ENCODE assay signal across 8 cellular contexts in genomic region chr13:27250833-27251165, GRCh38. TPM values are rescaled to one million over a fixed set of nuclear protein-coding genes. Genes with fewer than 3 reads are reported as not detected.
A peak's percentile ranks its signal among the peaks of the same experiment; 100 is the strongest.
DNase-seq lines count a peak whose midpoint lies in the region; ATAC-seq and TF ChIP-seq lines count a peak whose summit lies in the region.

No MANE protein-coding gene starts in this region.

- ATAC-seq in GM18511 (IDR thresholded peaks at IDR 0.05; ENCODE audit: unreplicated experiment) (peak; percentile 15), HG03175 (IDR thresholded peaks at IDR 0.05; ENCODE audit: unreplicated experiment) (peak; percentile 9), naive B cell (ENCODE audit: low read depth in 2 of 2) (peak; percentile 18 to 32), GM21786 (IDR thresholded peaks at IDR 0.05; ENCODE audit: unreplicated experiment) (no peak)

- peak overlapping the region; percentile 98 for H3K9ac ChIP-seq in mammary epithelial cell (ENCODE audit: insufficient read depth, low read length)

- intact Hi-C loops in mammary epithelial cell (cut with micrococcal nuclease): loop anchor here (1.0 to 5.0 kb wide), 5 partner anchors 20 to 266 kb away; partner anchors contain the start of genes MTIF3 and RASL11A

- BruUV-seq in mammary epithelial cell (replicated peaks; lab: Mats Ljungman, UMichigan): TSS peak; percentile 85

- DNase-seq in mammary epithelial cell: no peak
- DNase-seq in naive B cell: no peak
- DNase-seq in HEK293T (ENCODE audit: extremely low spot score): no peak
- no peak for DNase-seq in activated CD4-positive, alpha-beta T cell treated with anti-CD3 and anti-CD28 coated beads for 48 hours
- no peak for DNase-seq in DMS53 (lab: John Stamatoyannopoulos, UW)

- peak overlapping the region; percentile 77 to 97 (median 84) for H3K4me3 ChIP-seq in mammary epithelial cell (replicated peaks in 1 of 3; ENCODE audit: insufficient read depth in 1 of 3, low read depth in 2 of 3, low read length in 3 of 3)

- H3K27me3 Mint-ChIP-seq in naive B cell: no peaks in the 10 kb centered on the region

- peak overlapping the region; percentile 94 for H3K27ac ChIP-seq in mammary epithelial cell (ENCODE audit: insufficient read depth, low read depth, low read length)

- H3K79me2 ChIP-seq in mammary epithelial cell (ENCODE audit: insufficient read depth, low read length): peaks cover 63% of the 10 kb centered on the region

- H3K36me3 ChIP-seq in mammary epithelial cell (ENCODE audit: insufficient read depth, low read length): peaks cover 15% of the 10 kb centered on the region

- peak overlapping the region; percentile 93 to 99 (median 98) for H3K4me3 Mint-ChIP-seq in naive B cell

- H2AFZ ChIP-seq in mammary epithelial cell (ENCODE audit: low read depth, low read length): peak overlapping the region; percentile 79

- H3K4me1 Mint-ChIP-seq in naive B cell: peaks cover 45 to 49% (median 46%) of the 10 kb centered on the region in 3 donors

- H3K27me3 ChIP-seq in mammary epithelial cell (ENCODE audit: insufficient read depth, low read length): no peaks in the 10 kb centered on the region

- H3K36me3 Mint-ChIP-seq in naive B cell: peaks cover 8 to 15% of the 10 kb centered on the region in 2 donors

- H3K4me1 ChIP-seq in mammary epithelial cell (ENCODE audit: insufficient read depth, low read length): peaks cover 9% of the 10 kb centered on the region

- TF ChIP-seq CTCF in mammary epithelial cell (conservative IDR thresholded peaks at IDR 0.05 in 1 of 2, IDR thresholded peaks at IDR 0.05 in 1 of 2; ENCODE audit: extremely low read depth in 1 of 2, insufficient read depth in 1 of 2, low read depth in 1 of 2, low read length in 2 of 2): no peak

- H3K4me2 ChIP-seq in mammary epithelial cell (ENCODE audit: insufficient read depth, low read depth, low read length): peak overlapping the region; percentile 87

- no peaks in the 10 kb centered on the region for H3K9me3 Mint-ChIP-seq in naive B cell

- POLR2A ChIA-PET in HEK293T (lab: Yijun Ruan, JAX): interaction anchor here (0.7 to 1.1 kb wide), 7 partner anchors 9 to 233 kb away, joined by 3 to 8 read pairs (median 4); no protein-coding TSS in a partner anchor

- in situ Hi-C loops in mammary epithelial cell (cut with MboI; ENCODE audit: low sequenced_read_pairs in 2 of 2): no loop called here

- 4% methylated on average over 9 of the region's 9 CpGs for WGBS in mammary epithelial cell (ENCODE audit: low coverage, missing lambda C conversion rate)

- no peaks in the 10 kb centered on the region for H3K9me3 ChIP-seq in mammary epithelial cell (replicated peaks; ENCODE audit: insufficient read depth, low read length)

- H3K27ac Mint-ChIP-seq in naive B cell: peak overlapping the region; percentile 100

- CTCF ChIA-PET in mammary epithelial cell (lab: Charles Lee; ENCODE audit: low non-redundant PET): interaction anchor here (1.0 kb wide), 1 partner anchor 278 kb away, joined by 3 read pairs; no protein-coding TSS in a partner anchor
- CTCF ChIA-PET in HEK293T (lab: Yijun Ruan, JAX): no interaction called here

- no peaks in the 10 kb centered on the region for H4K20me1 ChIP-seq in mammary epithelial cell (ENCODE audit: insufficient read depth, low read length)

- dilution Hi-C loops in mammary epithelial cell (cut with HindIII; ENCODE audit: low sequenced_read_pairs): no loop called here

TF ChIP-seq in HEK293T, 16 proteins besides CTCF, POLR2A, EP300 and RAD21:
- TF ChIP-seq L3MBTL2 (conservative IDR thresholded peaks at IDR 0.05) (no peak), ELF4 (IDR thresholded peaks at IDR 0.05) (no peak), LEF1 (IDR thresholded peaks at IDR 0.05; ENCODE audit: borderline replicate concordance) (no peak), ARNT (IDR thresholded peaks at IDR 0.05) (no peak), BHLHE40 (IDR thresholded peaks at IDR 0.05; ENCODE audit: borderline replicate concordance) (no peak), NFRKB (IDR thresholded peaks at IDR 0.05) (no peak), HDGF (IDR thresholded peaks at IDR 0.05; ENCODE audit: borderline replicate concordance) (no peak), CTBP1 (IDR thresholded peaks at IDR 0.05; ENCODE audit: borderline replicate concordance) (no peak), FOXM1 (IDR thresholded peaks at IDR 0.05; ENCODE audit: borderline replicate concordance) (no peak), TARDBP (IDR thresholded peaks at IDR 0.05) (no peak), PKNOX1 (IDR thresholded peaks at IDR 0.05) (no peak), FOXA1 (IDR thresholded peaks at IDR 0.05) (no peak), ZNF384 (IDR thresholded peaks at IDR 0.05) (no peak), FOXK2 (IDR thresholded peaks at IDR 0.05) (no peak), SP1 (IDR thresholded peaks at IDR 0.05) (no peak), SUZ12 (IDR thresholded peaks at IDR 0.05) (no peak)
TF ChIP-seq in HEK293T: peak in this region for 0.

RNA-seq across cellular contexts. Expression of gene RPL21, which starts 0.6 kb away (rescaled TPM):
- total RNA-seq in mammary epithelial cell: 100 to 1,000 TPM; 422 to 818 TPM
- polyA plus RNA-seq in mammary epithelial cell (1,234 TPM), naive B cell (ENCODE audit: low read depth in 6 of 6) (1,000 to 10,000 TPM; 5,049 to 7,554 (median 6,763) TPM)
- 245 TPM for polyA minus RNA-seq in mammary epithelial cell

RNA-seq across cellular contexts. Expression of gene RASL11A, which starts 19.8 kb away (rescaled TPM):
- total RNA-seq in mammary epithelial cell: 1 to 10 TPM; 1.6 to 2.2 TPM
- polyA plus RNA-seq in mammary epithelial cell: 1.5 TPM
- not detected for polyA minus RNA-seq in mammary epithelial cell
- 10 to 100 TPM in 2 of 6 donors, 1 to 10 TPM in 3, not detected in 1; 1.2 to 15.9 (median 9.5) TPM for polyA plus RNA-seq in naive B cell (ENCODE audit: low read depth in 6 of 6)
